Comparison of ENCODE assay signal across 8 cellular contexts in genomic region chr12:49428652-49429549, GRCh38.
DNase-seq lines count a peak whose midpoint lies in the region; ATAC-seq and TF ChIP-seq lines count a peak whose summit lies in the region.

No MANE protein-coding gene starts in this region.

- H3K27me3 ChIP-seq in SU-DHL-6 (ENCODE audit: low read length) = no peaks in the 10 kb centered on the region

- H3K4me1 Mint-ChIP-seq in natural killer cell treated with Interleukin-12 subunit alpha and Interleukin-12 subunit beta and Interleukin-15 and Interleukin-18, amount 100 ng/mL, for 72 hours (ENCODE audit: low read depth in 2 of 2) = no peaks in the 10 kb centered on the region

- peaks cover 8% of the 10 kb centered on the region for H3K79me2 ChIP-seq in SU-DHL-6 (ENCODE audit: insufficient read depth, low read length)

- peak; percentile 40 for DNase-seq in GM10248 (ENCODE audit: extremely low spot score)
- peak; percentile 6 for DNase-seq in medulla oblongata (ENCODE audit: extremely low spot score)
- DNase-seq in natural killer cell treated with Interleukin-12 subunit alpha and Interleukin-12 subunit beta and Interleukin-15 and Interleukin-18, amount 100 ng/mL, for 72 hours (ENCODE audit: low spot score) = no peak
- no peak for DNase-seq in HK-2 (ENCODE audit: unreplicated experiment)
- no peak for DNase-seq in activated CD4-positive, alpha-beta T cell treated with anti-CD3 and anti-CD28 coated beads for 4 hours

- no peak overlapping the region for H2AFZ ChIP-seq in SU-DHL-6 (ENCODE audit: low read depth, low read length, severe bottlenecking)

- peak overlapping the region; percentile 60 for H3K27ac ChIP-seq in SU-DHL-6 (ENCODE audit: low read depth, low read length)

- CTCF ChIA-PET in GM10248 (lab: Yijun Ruan, JAX) = interaction anchor here (1.2 to 2.0 kb wide), 5 partner anchors 12 to 81 kb away, joined by 3 to 6 read pairs (median 4); no protein-coding TSS in a partner anchor

- H3K27ac Mint-ChIP-seq in natural killer cell treated with Interleukin-12 subunit alpha and Interleukin-12 subunit beta and Interleukin-15 and Interleukin-18, amount 100 ng/mL, for 72 hours = no peak overlapping the region

- H3K9me3 Mint-ChIP-seq in natural killer cell treated with Interleukin-12 subunit alpha and Interleukin-12 subunit beta and Interleukin-15 and Interleukin-18, amount 100 ng/mL, for 72 hours = no peaks in the 10 kb centered on the region

- no peak for TF ChIP-seq CTCF in GM10248 (IDR thresholded peaks at IDR 0.05; ENCODE audit: control extremely low read depth, extremely low read depth, low read depth, missing control alignments)
- no peak for TF ChIP-seq CTCF in SU-DHL-6 (IDR thresholded peaks at IDR 0.05; ENCODE audit: insufficient read depth, low read length, poor library complexity, severe bottlenecking)

- H3K9me2 ChIP-seq in SU-DHL-6 (replicated peaks; ENCODE audit: insufficient read depth, low read length) = no peaks in the 10 kb centered on the region

- no peaks in the 10 kb centered on the region for H3K36me3 Mint-ChIP-seq in natural killer cell treated with Interleukin-12 subunit alpha and Interleukin-12 subunit beta and Interleukin-15 and Interleukin-18, amount 100 ng/mL, for 72 hours

- no peaks in the 10 kb centered on the region for H3K27me3 Mint-ChIP-seq in natural killer cell treated with Interleukin-12 subunit alpha and Interleukin-12 subunit beta and Interleukin-15 and Interleukin-18, amount 100 ng/mL, for 72 hours

- H3K4me3 ChIP-seq in SU-DHL-6 (ENCODE audit: insufficient read depth, low read length, poor library complexity, severe bottlenecking) = peak overlapping the region; percentile 8

- peak; percentile 60 for ATAC-seq in HG03196 (IDR thresholded peaks at IDR 0.05; ENCODE audit: unreplicated experiment)
- ATAC-seq in natural killer cell treated with Interleukin-12 subunit alpha and Interleukin-12 subunit beta and Interleukin-15 and Interleukin-18, amount 100 ng/mL, for 72 hours = no peak
- no peak for ATAC-seq in GM18520 (IDR thresholded peaks at IDR 0.05; ENCODE audit: unreplicated experiment)

- no peaks in the 10 kb centered on the region for H3K9me3 ChIP-seq in SU-DHL-6 (ENCODE audit: insufficient read depth, low read length)

- peak overlapping the region; percentile 23; the same call in 1 of the 2 replicates for H3K9ac ChIP-seq in SU-DHL-6 (ENCODE audit: low read length)

- peaks cover 8% of the 10 kb centered on the region; the same call in 1 of the 2 replicates for H3K36me3 ChIP-seq in SU-DHL-6 (ENCODE audit: low read length)

- H3K4me3 Mint-ChIP-seq in natural killer cell treated with Interleukin-12 subunit alpha and Interleukin-12 subunit beta and Interleukin-15 and Interleukin-18, amount 100 ng/mL, for 72 hours = no peak overlapping the region

- peak overlapping the region; percentile 60 for H3K4me2 ChIP-seq in SU-DHL-6 (ENCODE audit: low read depth, low read length, poor library complexity, severe bottlenecking)

- H4K20me1 ChIP-seq in SU-DHL-6 (ENCODE audit: low read depth, low read length) = no peaks in the 10 kb centered on the region

- H3F3A ChIP-seq in SU-DHL-6 (ENCODE audit: insufficient read depth) = peaks cover 5% of the 10 kb centered on the region; the same call in 1 of the 2 replicates

- POLR2A ChIA-PET in GM10248 (lab: Yijun Ruan, JAX) = interaction anchor here (0.6 to 0.7 kb wide), 3 partner anchors 12 to 1444 kb away, joined by 3 to 7 read pairs (median 3); no protein-coding TSS in a partner anchor

Comparison
In these comparisons a context has a peak if more than half of its experiments do, and no peak if none do; other contexts are left out.
1. DNase-seq: peak in GM10248 (single experiment) and medulla oblongata (single experiment); none in natural killer cell treated with Interleukin-12 subunit alpha and Interleukin-12 subunit beta and Interleukin-15 and Interleukin-18, amount 100 ng/mL, for 72 hours (single experiment), HK-2 (single experiment) and activated CD4-positive, alpha-beta T cell treated with anti-CD3 and anti-CD28 coated beads for 4 hours (0 of 2).